ENCODE assay signal across 10 cellular contexts in genomic region chr16:28538733-28539596, GRCh38. TPM values are rescaled to one million over a fixed set of nuclear protein-coding genes. Genes with fewer than 3 reads are reported as not detected.
A peak's percentile ranks its signal among the peaks of the same experiment; 100 is the strongest.
DNase-seq lines count a peak whose midpoint lies in the region; ATAC-seq and TF ChIP-seq lines count a peak whose summit lies in the region.
"Had no signal": no experiment of that assay in that cellular context is flagged by ENCODE, and none has a peak within 500 bp of the region (broad histone marks: within the 10 kb centered on the region; RNA-seq: fewer than 3 reads in every experiment).

Gene NUPR1 (minus strand): TSS chr16:28538974. CDS start chr16:28538907, 67 bp downstream.

- H3K27ac ChIP-seq in colonic mucosa: peak within 1 kb of the TSS; percentile 90
- H3K27ac ChIP-seq in lung (ENCODE audit: low read depth in 1 of 2, low read length in 1 of 2): peak within 1 kb of the TSS; percentile 91 to 93
- peak within 1 kb of the TSS; percentile 96 for H3K27ac ChIP-seq in tibial artery

- H3K4me1 Mint-ChIP-seq in activated naive CD4-positive, alpha-beta T cell treated with anti-CD3 and anti-CD28 coated beads, Interleukin-2, amount 50 U/mL, for 24 hours: peaks cover 41% of the 10 kb centered on the region

- intact Hi-C loops in colonic mucosa (cut with DNase I): no loop called here
- intact Hi-C loops in tibial artery (cut with DNase I; ENCODE audit: low total_unique reads): loop anchor here (2.0 kb wide), 1 partner anchor 46 kb away; the partner anchor contains the start of gene CLN3

- H3K27me3 Mint-ChIP-seq in activated naive CD4-positive, alpha-beta T cell treated with anti-CD3 and anti-CD28 coated beads, Interleukin-2, amount 50 U/mL, for 24 hours: no peaks in the 10 kb centered on the region

- H3K9me3 ChIP-seq in colonic mucosa (no peaks in the 10 kb centered on the region), lung (ENCODE audit: control insufficient read depth in 2 of 2, insufficient read depth in 1 of 2, low read length in 1 of 2) (peaks cover 0 to 3% of the 10 kb centered on the region in 2 donors), tibial artery (peaks cover 1 to 10% (median 5%) of the 10 kb centered on the region in 3 donors)
- H3K9me3 ChIP-seq: BLaER1 treated with 17β-estradiol and CSF1 and Interleukin-3, amounts not matched to agents 10 nM and 100 nM had no signal

- H3K4me3 ChIP-seq in colonic mucosa: peak within 1 kb of the TSS; percentile 45
- H3K4me3 ChIP-seq in lung: peak within 1 kb of the TSS; percentile 75
- peak within 1 kb of the TSS; percentile 59 to 64 for H3K4me3 ChIP-seq in tibial artery
- H3K4me3 ChIP-seq: BLaER1 treated with 17β-estradiol and CSF1 and Interleukin-3, amounts not matched to agents 10 nM and 100 nM had no signal

- no peaks in the 10 kb centered on the region for H3K9me3 Mint-ChIP-seq in activated naive CD4-positive, alpha-beta T cell treated with anti-CD3 and anti-CD28 coated beads, Interleukin-2, amount 50 U/mL, for 24 hours
- H3K9me3 Mint-ChIP-seq: activated B cell treated with CpG ODN at 0.5 μM for 24 hours had no signal

- no peaks in the 10 kb centered on the region for H3K36me3 Mint-ChIP-seq in activated naive CD4-positive, alpha-beta T cell treated with anti-CD3 and anti-CD28 coated beads, Interleukin-2, amount 50 U/mL, for 24 hours

- peak within 1 kb of the TSS; percentile 70 for H3K27ac Mint-ChIP-seq in activated naive CD4-positive, alpha-beta T cell treated with anti-CD3 and anti-CD28 coated beads, Interleukin-2, amount 50 U/mL, for 24 hours
- H3K27ac Mint-ChIP-seq: activated B cell treated with CpG ODN at 0.5 μM for 24 hours had no signal

- peak within 1 kb of the TSS; percentile 69 to 87 for H3K9ac ChIP-seq in colonic mucosa (ENCODE audit: low read depth in 2 of 2, low read length in 2 of 2)

- ATAC-seq in lung (ENCODE audit: insufficient read depth, low FRiP score): peak; percentile 83
- ATAC-seq in HG03342 (IDR thresholded peaks at IDR 0.05; ENCODE audit: unreplicated experiment): no peak

- TF ChIP-seq CTCF in colonic mucosa (IDR thresholded peaks at IDR 0.05): no peak
- no peak for TF ChIP-seq CTCF in lung (IDR thresholded peaks at IDR 0.05; ENCODE audit: control extremely low read depth, extremely low read depth)
- TF ChIP-seq CTCF in tibial artery (IDR thresholded peaks at IDR 0.05): no peak

- no peak within 1 kb of the TSS for H3K4me3 Mint-ChIP-seq in activated naive CD4-positive, alpha-beta T cell treated with anti-CD3 and anti-CD28 coated beads, Interleukin-2, amount 50 U/mL, for 24 hours
- H3K4me3 Mint-ChIP-seq: activated B cell treated with CpG ODN at 0.5 μM for 24 hours had no signal

- 28 to 66% methylated on average over 22 of the region's 22 CpGs for WGBS in lung, 2 donors

- H3K27me3 ChIP-seq in colonic mucosa (no peaks in the 10 kb centered on the region), lung (ENCODE audit: control insufficient read depth, insufficient read depth) (no peaks in the 10 kb centered on the region), tibial artery (no peaks in the 10 kb centered on the region)
- H3K27me3 ChIP-seq: BLaER1 treated with 17β-estradiol and CSF1 and Interleukin-3, amounts not matched to agents 10 nM and 100 nM had no signal

- DNase-seq in activated naive CD4-positive, alpha-beta T cell treated with anti-CD3 and anti-CD28 coated beads, Interleukin-2, amount 50 U/mL, for 16 hours: no peak
- DNase-seq in colonic mucosa (peak; percentile 97), lung (ENCODE audit: low spot score) (peak; percentile 95), tibial artery (peak; percentile 98 to 99), germinal center (ENCODE audit: low spot score) (no peak), NCI-H146 (lab: John Stamatoyannopoulos, UW) (no peak)
- DNase-seq: activated B cell treated with CpG ODN at 0.5 μM for 24 hours had no signal

- H3K4me1 ChIP-seq in colonic mucosa (peaks cover 4% of the 10 kb centered on the region), lung (ENCODE audit: control insufficient read depth in 2 of 2, insufficient read depth in 2 of 2, low read length in 2 of 2) (peaks cover 4 to 14% of the 10 kb centered on the region in 2 donors), tibial artery (peaks cover 0 to 54% (median 24%) of the 10 kb centered on the region in 4 donors)

- H3K36me3 ChIP-seq in colonic mucosa (no peaks in the 10 kb centered on the region), lung (ENCODE audit: control insufficient read depth in 2 of 2, insufficient read depth in 2 of 2, low read length in 2 of 2) (no peaks in the 10 kb centered on the region), tibial artery (peaks cover 33 to 41% (median 34%) of the 10 kb centered on the region in 3 donors)
- H3K36me3 ChIP-seq: BLaER1 treated with 17β-estradiol and CSF1 and Interleukin-3, amounts not matched to agents 10 nM and 100 nM had no signal

RNA-seq across cellular contexts. Expression of gene NUPR1, which starts in this region (rescaled TPM):
- 100 to 1,000 TPM in 1 of 2 donors, 10 to 100 TPM in 1; 87.0 to 128 TPM for total RNA-seq in colonic mucosa
- 100 to 1,000 TPM in 1 of 2 donors, 1 to 10 TPM in 1; 8.0 to 212 TPM for total RNA-seq in lung
- polyA plus RNA-seq in lung: 100 to 1,000 TPM; 192 to 828 TPM
- total RNA-seq: activated B cell treated with CpG ODN at 0.5 μM for 24 hours had no signal

Comparison
In these comparisons a context has a peak if more than half of its experiments do, and no peak if none do; other contexts are left out.
1. DNase-seq: peak in colonic mucosa (single experiment), lung (single experiment) and tibial artery (2 of 2); none in activated naive CD4-positive, alpha-beta T cell treated with anti-CD3 and anti-CD28 coated beads, Interleukin-2, amount 50 U/mL, for 16 hours (single experiment), germinal center (single experiment) and NCI-H146 (single experiment).
2. Peak in every context shown above with its lines, with median percentiles within 50 percentile points of each other: H3K27ac ChIP-seq and H3K4me3 ChIP-seq.